ENCODE assay signal across 15 cellular contexts in genomic region chr17:44608732-44609435, GRCh38. TPM values are rescaled to one million over a fixed set of nuclear protein-coding genes. Genes with fewer than 3 reads are reported as not detected.
DNase-seq lines count a peak whose midpoint lies in the region; ATAC-seq and TF ChIP-seq lines count a peak whose summit lies in the region.
"Had no signal": no experiment of that assay in that cellular context is flagged by ENCODE, and none has a peak within 500 bp of the region (broad histone marks: within the 10 kb centered on the region; RNA-seq: fewer than 3 reads in every experiment).

No MANE protein-coding gene starts in this region.

- H3K36me3 Mint-ChIP-seq in HFFc6 (ENCODE audit: low read depth): no peaks in the 10 kb centered on the region
- no peaks in the 10 kb centered on the region for H3K36me3 Mint-ChIP-seq in activated CD8-positive, alpha-beta T cell treated with anti-CD3 and anti-CD28 coated beads, Interleukin-2, amount 10 ng/mL, durations not matched to agents 7 days and 5 days (ENCODE audit: low read depth)

- no peak overlapping the region for H3K4me3 Mint-ChIP-seq in HFFc6
- H3K4me3 Mint-ChIP-seq in activated CD8-positive, alpha-beta T cell treated with anti-CD3 and anti-CD28 coated beads, Interleukin-2, amount 10 ng/mL, durations not matched to agents 7 days and 5 days: no peak overlapping the region
- H3K4me3 Mint-ChIP-seq: activated B cell treated with CpG ODN at 0.5 μM for 24 hours; activated T-cell treated with anti-CD3 and anti-CD28 coated beads, Interleukin-2, amount 50 U/mL, for 4 hours had no signal

- peaks cover 37% of the 10 kb centered on the region for H3K4me1 Mint-ChIP-seq in HFFc6 (ENCODE audit: low read depth)
- H3K4me1 Mint-ChIP-seq in activated CD8-positive, alpha-beta T cell treated with anti-CD3 and anti-CD28 coated beads, Interleukin-2, amount 10 ng/mL, durations not matched to agents 7 days and 5 days (ENCODE audit: low read depth): no peaks in the 10 kb centered on the region

- peaks cover under 1% of the 10 kb centered on the region for H3K4me1 ChIP-seq in OCI-LY7 (ENCODE audit: insufficient read depth, low read length, poor library complexity, severe bottlenecking)

- CTCF ChIA-PET in OCI-LY7 (lab: Charles Lee; ENCODE audit: unreplicated experiment): interaction anchor here (0.6 kb wide), 1 partner anchor 658 kb away, joined by 4 read pairs; no protein-coding TSS in a partner anchor
- CTCF ChIA-PET in activated CD8-positive, alpha-beta T cell treated with anti-CD3 and anti-CD28 coated beads, Interleukin-2, amount 10 ng/mL, durations not matched to agents 7 days and 5 days (lab: Charles Lee): no interaction called here

- no peak overlapping the region for H3K4me2 ChIP-seq in OCI-LY7 (ENCODE audit: low read length)

- TF ChIP-seq CTCF in HFFc6 (IDR thresholded peaks at IDR 0.05) (no peak), OCI-LY7 (conservative IDR thresholded peaks at IDR 0.05; ENCODE audit: low read length) (no peak)

- no peaks in the 10 kb centered on the region for H3K79me2 ChIP-seq in OCI-LY7 (ENCODE audit: insufficient read depth, low read depth, low read length)

- ATAC-seq in activated CD8-positive, alpha-beta T cell treated with anti-CD3 and anti-CD28 coated beads, Interleukin-2, amount 10 ng/mL, durations not matched to agents 7 days and 5 days: no peak
- ATAC-seq: activated T-cell treated with anti-CD3 and anti-CD28 coated beads, Interleukin-2, amount 50 U/mL, for 4 hours had no signal

- no peaks in the 10 kb centered on the region for H3K36me3 ChIP-seq in OCI-LY7 (ENCODE audit: insufficient read depth, low read length)
- H3K36me3 ChIP-seq: tibial nerve had no signal

- no peak overlapping the region for H2AFZ ChIP-seq in OCI-LY7 (ENCODE audit: low read length)

- H3K9me2 ChIP-seq in OCI-LY7 (ENCODE audit: insufficient read depth, low read length): no peaks in the 10 kb centered on the region

- H3K9me3 ChIP-seq in OCI-LY7 (ENCODE audit: low read length): no peaks in the 10 kb centered on the region
- H3K9me3 ChIP-seq: tibial nerve had no signal

- DNase-seq in AG08396 (ENCODE audit: low spot score): peak; percentile 5
- no peak for DNase-seq in HFFc6
- peak; percentile 29 for DNase-seq in OCI-LY7 (ENCODE audit: low spot score)
- DNase-seq in left kidney (ENCODE audit: low read depth, low spot score): peak; percentile 57
- no peak for DNase-seq in stimulated activated CD4-positive, alpha-beta T cell treated with anti-CD3 and anti-CD28 coated beads, Interleukin-1b, Interleukin-23, amount 100 ng/mL, for 48 hours
- DNase-seq in activated CD8-positive, alpha-beta T cell treated with anti-CD3 and anti-CD28 coated beads, Interleukin-2, amount 10 ng/mL, durations not matched to agents 7 days and 5 days: no peak
- DNase-seq in NCI-H226: no peak
- DNase-seq in NOMO-1 treated with dmso at 0.1 percent for 144 hours (lab: John Stamatoyannopoulos, UW; ENCODE audit: unreplicated experiment): no peak
- DNase-seq: activated B cell treated with CpG ODN at 0.5 μM for 24 hours; activated T-cell treated with anti-CD3 and anti-CD28 coated beads, Interleukin-2, amount 50 U/mL, for 4 hours; AML-193; midbrain; NCI-H2171; Right ventricle myocardium superior had no signal

- no peaks in the 10 kb centered on the region for H3K27me3 Mint-ChIP-seq in HFFc6 (ENCODE audit: insufficient read depth)
- peaks cover 3% of the 10 kb centered on the region for H3K27me3 Mint-ChIP-seq in activated CD8-positive, alpha-beta T cell treated with anti-CD3 and anti-CD28 coated beads, Interleukin-2, amount 10 ng/mL, durations not matched to agents 7 days and 5 days (ENCODE audit: low read depth)

- intact Hi-C loops in OCI-LY7 (cut with micrococcal nuclease; ENCODE audit: unreplicated experiment): no loop called here

- POLR2A ChIA-PET in OCI-LY7 (lab: Charles Lee): interaction anchor here (0.6 kb wide), 1 partner anchor 52 kb away, joined by 3 read pairs; no protein-coding TSS in a partner anchor
- POLR2A ChIA-PET in activated CD8-positive, alpha-beta T cell treated with anti-CD3 and anti-CD28 coated beads, Interleukin-2, amount 10 ng/mL, durations not matched to agents 7 days and 5 days (lab: Charles Lee): interaction anchor here (0.9 kb wide), 1 partner anchor 21 kb away, joined by 3 read pairs; no protein-coding TSS in a partner anchor

- no peak overlapping the region for H3K27ac ChIP-seq in OCI-LY7 (ENCODE audit: low read depth, low read length, poor library complexity, severe bottlenecking)

- no peak overlapping the region for H3K4me3 ChIP-seq in OCI-LY7 (ENCODE audit: low read depth, low read length, poor library complexity, severe bottlenecking)
- H3K4me3 ChIP-seq: tibial nerve had no signal

- no peaks in the 10 kb centered on the region for H3K9me3 Mint-ChIP-seq in HFFc6
- no peaks in the 10 kb centered on the region for H3K9me3 Mint-ChIP-seq in activated CD8-positive, alpha-beta T cell treated with anti-CD3 and anti-CD28 coated beads, Interleukin-2, amount 10 ng/mL, durations not matched to agents 7 days and 5 days (ENCODE audit: insufficient read depth)
- H3K9me3 Mint-ChIP-seq: activated B cell treated with CpG ODN at 0.5 μM for 24 hours; activated T-cell treated with anti-CD3 and anti-CD28 coated beads, Interleukin-2, amount 50 U/mL, for 4 hours had no signal

- BruUV-seq in OCI-LY7 (replicated peaks; lab: Mats Ljungman, UMichigan): no TSS peak

- no peaks in the 10 kb centered on the region; the same call in 1 of the 2 replicates for H4K20me1 ChIP-seq in OCI-LY7 (ENCODE audit: insufficient read depth, low read length)

- H3K27ac Mint-ChIP-seq in HFFc6: 0 out of 2 replicates have a peak overlapping the region, but pooled peaks have one; percentile 3
- H3K27ac Mint-ChIP-seq in activated CD8-positive, alpha-beta T cell treated with anti-CD3 and anti-CD28 coated beads, Interleukin-2, amount 10 ng/mL, durations not matched to agents 7 days and 5 days: no peak overlapping the region
- H3K27ac Mint-ChIP-seq: activated B cell treated with CpG ODN at 0.5 μM for 24 hours had no signal

RNA-seq across cellular contexts. Expression of gene MEIOC, which starts 47.4 kb away (rescaled TPM):
- under 1 TPM in 2 of 6 experiments, not detected in 4; 0.09 to 0.14 TPM for total RNA-seq in HFFc6 (2021; fragmentation: NEBNext Ultra II Directional; extraction: Animal tissue kit (Norgen Biotek cat#: 25700))
- 0.03 and 0.41 TPM in 2 replicates for total RNA-seq in OCI-LY7 (2014; rRNA removed; shearing (Covaris generic))
- 5.1 and 5.5 TPM in 2 replicates for total RNA-seq in OCI-LY7 (2022)
- under 1 TPM; 0.16 to 0.26 TPM for total RNA-seq in activated CD8-positive, alpha-beta T cell treated with anti-CD3 and anti-CD28 coated beads, Interleukin-2, amount 10 ng/mL, durations not matched to agents 7 days and 5 days
- total RNA-seq: Right ventricle myocardium superior, tibial nerve had no signal

RNA-seq across cellular contexts. Expression of gene FZD2, which starts 51.6 kb away (rescaled TPM):
- 100 to 1,000 TPM in 1 of 6 experiments, 10 to 100 TPM in 5; 76.4 to 103 (median 92.8) TPM for total RNA-seq in HFFc6 (2021; fragmentation: NEBNext Ultra II Directional; extraction: Animal tissue kit (Norgen Biotek cat#: 25700))
- 3.7 and 4.4 TPM in 2 replicates for total RNA-seq in OCI-LY7 (2014; rRNA removed; shearing (Covaris generic))
- 9.2 and 10.9 TPM in 2 replicates for total RNA-seq in OCI-LY7 (2022)
- total RNA-seq in activated CD8-positive, alpha-beta T cell treated with anti-CD3 and anti-CD28 coated beads, Interleukin-2, amount 10 ng/mL, durations not matched to agents 7 days and 5 days: under 1 TPM; 0.26 to 0.29 TPM

Comparison
In these comparisons a context has a peak if more than half of its experiments do, and no peak if none do; other contexts are left out.
1. DNase-seq: peak in AG08396 (single experiment), OCI-LY7 (single experiment) and left kidney (single experiment); none in HFFc6 (single experiment), stimulated activated CD4-positive, alpha-beta T cell treated with anti-CD3 and anti-CD28 coated beads, Interleukin-1b, Interleukin-23, amount 100 ng/mL, for 48 hours (single experiment), activated CD8-positive, alpha-beta T cell treated with anti-CD3 and anti-CD28 coated beads, Interleukin-2, amount 10 ng/mL, durations not matched to agents 7 days and 5 days (single experiment), NCI-H226 (single experiment) and NOMO-1 treated with dmso at 0.1 percent for 144 hours (single experiment).
2. RNA of gene FZD2, which starts 51.6 kb away (total RNA-seq): 76.4 to 103 TPM in HFFc6; 3.7 to 10.9 TPM in OCI-LY7 and 0.26 to 0.29 TPM in activated CD8-positive, alpha-beta T cell treated with anti-CD3 and anti-CD28 coated beads, Interleukin-2, amount 10 ng/mL, durations not matched to agents 7 days and 5 days; every median in the first group is over 4 times any median in the second.